37 cellular contexts compared by ENCODE assay signal in genomic region chrX:119094819-119095218, GRCh38. TPM values are rescaled to one million over a fixed set of nuclear protein-coding genes. Genes with fewer than 3 reads are reported as not detected.
"Had no signal": no experiment of that assay in that cellular context is flagged by ENCODE, and none has a peak within 500 bp of the region (broad histone marks: within the 10 kb centered on the region; RNA-seq: fewer than 3 reads in every experiment).

No MANE protein-coding gene starts in this region.

- H3K9me3 ChIP-seq: ascending aorta, psoas muscle, sigmoid colon, uterus had no signal

- H3K27ac Mint-ChIP-seq: activated B cell treated with CpG ODN at 0.5 μM for 24 hours; activated CD8-positive, alpha-beta T cell treated with anti-CD3 and anti-CD28 coated beads for 36 hours; activated naive CD8-positive, alpha-beta T cell; brain; effector memory CD8-positive, alpha-beta T cell; memory B cell; naive thymus-derived CD8-positive, alpha-beta T cell; neural progenitor cell; stimulated activated memory B cell treated with anti-CD40 and anti-IgM and Interleukin-4, amounts not matched to agents 10 μg/mL and 1 μg/mL and 100 μg/mL, for 72 hours; stimulated activated naive CD8-positive, alpha-beta T cell treated with anti-CD3 and anti-CD28 coated beads, Interleukin-15, amount 100 ng/mL, for 72 hours; type B pancreatic cell had no signal

- H3K4me3 Mint-ChIP-seq: activated B cell treated with CpG ODN at 0.5 μM for 24 hours; activated CD8-positive, alpha-beta T cell treated with anti-CD3 and anti-CD28 coated beads for 36 hours; activated naive CD8-positive, alpha-beta T cell; activated T-cell treated with anti-CD3 and anti-CD28 coated beads, Interleukin-2, amount 50 U/mL, for 4 hours; brain; effector memory CD8-positive, alpha-beta T cell; memory B cell; naive thymus-derived CD8-positive, alpha-beta T cell; neural progenitor cell; stimulated activated memory B cell treated with anti-CD40 and anti-IgM and Interleukin-4, amounts not matched to agents 10 μg/mL and 1 μg/mL and 100 μg/mL, for 72 hours; stimulated activated naive CD8-positive, alpha-beta T cell treated with anti-CD3 and anti-CD28 coated beads, Interleukin-15, amount 100 ng/mL, for 72 hours; type B pancreatic cell had no signal

- H3K27me3 ChIP-seq: ascending aorta, neural progenitor cell, sigmoid colon, uterus had no signal

- H3K9me3 Mint-ChIP-seq: activated B cell treated with CpG ODN at 0.5 μM for 24 hours; activated CD8-positive, alpha-beta T cell treated with anti-CD3 and anti-CD28 coated beads for 36 hours; activated T-cell treated with anti-CD3 and anti-CD28 coated beads, Interleukin-2, amount 50 U/mL, for 4 hours; effector memory CD8-positive, alpha-beta T cell; memory B cell; naive thymus-derived CD8-positive, alpha-beta T cell; stimulated activated memory B cell treated with anti-CD40 and anti-IgM and Interleukin-4, amounts not matched to agents 10 μg/mL and 1 μg/mL and 100 μg/mL, for 72 hours; stimulated activated naive CD8-positive, alpha-beta T cell treated with anti-CD3 and anti-CD28 coated beads, Interleukin-15, amount 100 ng/mL, for 72 hours had no signal

- H3K4me2 ChIP-seq: neural progenitor cell had no signal

- H3K4me3 ChIP-seq: ascending aorta, coronary artery, dorsolateral prefrontal cortex, neural progenitor cell, psoas muscle, sigmoid colon, uterus had no signal

- H3K36me3 Mint-ChIP-seq: activated naive CD8-positive, alpha-beta T cell; brain; memory B cell; naive thymus-derived CD8-positive, alpha-beta T cell; neural progenitor cell; stimulated activated memory B cell treated with anti-CD40 and anti-IgM and Interleukin-4, amounts not matched to agents 10 μg/mL and 1 μg/mL and 100 μg/mL, for 72 hours; type B pancreatic cell had no signal

- H2AFZ ChIP-seq: neural progenitor cell, parathyroid adenoma had no signal

- H3K4me1 ChIP-seq: ascending aorta, neural progenitor cell, parathyroid adenoma, psoas muscle, sigmoid colon, uterus had no signal

- H3K9ac ChIP-seq: neural progenitor cell, parathyroid adenoma had no signal

- H3K27me3 Mint-ChIP-seq: brain; stimulated activated memory B cell treated with anti-CD40 and anti-IgM and Interleukin-4, amounts not matched to agents 10 μg/mL and 1 μg/mL and 100 μg/mL, for 72 hours; stimulated activated naive CD8-positive, alpha-beta T cell treated with anti-CD3 and anti-CD28 coated beads, Interleukin-15, amount 100 ng/mL, for 72 hours; type B pancreatic cell had no signal

- DNase-seq: activated B cell treated with CpG ODN at 0.5 μM for 24 hours; activated CD4-positive, alpha-beta T cell treated with anti-CD3 and anti-CD28 coated beads, Interleukin-2, amount 50 U/mL, for 1 hour; activated CD8-positive, alpha-beta T cell treated with anti-CD3 and anti-CD28 coated beads for 36 hours; activated naive CD4-positive, alpha-beta T cell; activated T-cell treated with anti-CD3 and anti-CD28 coated beads, Interleukin-2, amount 50 U/mL, for 4 hours; dorsolateral prefrontal cortex; effector memory CD8-positive, alpha-beta T cell; head of caudate nucleus; hypothalamus; naive thymus-derived CD8-positive, alpha-beta T cell; occipital lobe; psoas muscle; sigmoid colon; small intestine; stimulated activated CD4-positive, alpha-beta T cell treated with anti-CD3 and anti-CD28 coated beads, Interleukin-4, amount 100 ng/mL, for 24 hours; stimulated activated naive CD8-positive, alpha-beta T cell treated with anti-CD3 and anti-CD28 coated beads, Interleukin-15, amount 100 ng/mL, for 72 hours; substantia nigra; T-helper 2 cell; uterus had no signal

- H3K27ac ChIP-seq: ascending aorta, coronary artery, dorsolateral prefrontal cortex, neural progenitor cell, parathyroid adenoma, psoas muscle, sigmoid colon, uterus had no signal

- H3K36me3 ChIP-seq: ascending aorta, neural progenitor cell, sigmoid colon, uterus had no signal

- H3K4me1 Mint-ChIP-seq: naive thymus-derived CD8-positive, alpha-beta T cell; neural progenitor cell; stimulated activated naive CD8-positive, alpha-beta T cell treated with anti-CD3 and anti-CD28 coated beads, Interleukin-15, amount 100 ng/mL, for 72 hours had no signal

- H3K79me2 ChIP-seq: parathyroid adenoma had no signal

- ATAC-seq: activated CD8-positive, alpha-beta T cell treated with anti-CD3 and anti-CD28 coated beads for 36 hours; activated T-cell treated with anti-CD3 and anti-CD28 coated beads, Interleukin-2, amount 50 U/mL, for 4 hours; effector memory CD8-positive, alpha-beta T cell; naive thymus-derived CD8-positive, alpha-beta T cell; psoas muscle; stimulated activated memory B cell treated with anti-CD40 and anti-IgM and Interleukin-4, amounts not matched to agents 10 μg/mL and 1 μg/mL and 100 μg/mL, for 72 hours; stimulated activated naive CD8-positive, alpha-beta T cell treated with anti-CD3 and anti-CD28 coated beads, Interleukin-15, amount 100 ng/mL, for 72 hours had no signal

RNA-seq across cellular contexts. Expression of gene CT47C1, which starts 22.0 kb away (rescaled TPM):
- total RNA-seq: activated B cell treated with CpG ODN at 0.5 μM for 24 hours; activated CD8-positive, alpha-beta T cell treated with anti-CD3 and anti-CD28 coated beads for 36 hours; activated T-cell treated with anti-CD3 and anti-CD28 coated beads, Interleukin-2, amount 50 U/mL, for 4 hours; ascending aorta; cardiac septum; cerebellum; dorsolateral prefrontal cortex; endothelial cell of umbilical vein; fibroblast of lung; fibroblast of villous mesenchyme; kidney epithelial cell; lower leg skin; naive thymus-derived CD8-positive, alpha-beta T cell; occipital lobe; psoas muscle; sigmoid colon; uterus had no signal
- polyA plus RNA-seq: endothelial cell of umbilical vein; esophagus; fibroblast of lung; naive thymus-derived CD8-positive, alpha-beta T cell; psoas muscle; sigmoid colon; small intestine; thymus had no signal

RNA-seq across cellular contexts. Expression of gene KIAA1210, which starts 32.8 kb away (rescaled TPM):
- total RNA-seq: activated B cell treated with CpG ODN at 0.5 μM for 24 hours; activated CD8-positive, alpha-beta T cell treated with anti-CD3 and anti-CD28 coated beads for 36 hours; activated T-cell treated with anti-CD3 and anti-CD28 coated beads, Interleukin-2, amount 50 U/mL, for 4 hours; endothelial cell of umbilical vein; fibroblast of lung; fibroblast of villous mesenchyme; kidney epithelial cell; naive thymus-derived CD8-positive, alpha-beta T cell; psoas muscle; sigmoid colon had no signal
- polyA plus RNA-seq: endothelial cell of umbilical vein; fibroblast of lung; naive thymus-derived CD8-positive, alpha-beta T cell; psoas muscle; sigmoid colon; small intestine had no signal
